ENCODE assay signal across 8 cellular contexts in genomic region chr12:9064815-9065606, GRCh38. TPM values are rescaled to one million over a fixed set of nuclear protein-coding genes. Genes with fewer than 3 reads are reported as not detected.
A peak's percentile ranks its signal among the peaks of the same experiment; 100 is the strongest.
DNase-seq lines count a peak whose midpoint lies in the region; ATAC-seq and TF ChIP-seq lines count a peak whose summit lies in the region.

No MANE protein-coding gene starts in this region.

- peak overlapping the region; percentile 98 for H2BK5ac ChIP-seq in neuronal stem cell (ENCODE audit: low read length)

- peak overlapping the region; percentile 99 for H3K18ac ChIP-seq in neuronal stem cell (ENCODE audit: low read length)

- H2BK15ac ChIP-seq in neuronal stem cell (ENCODE audit: low read length), result peak overlapping the region; percentile 85

- no peak for TF ChIP-seq CTCF in cardiac muscle cell (IDR thresholded peaks at IDR 0.05; ENCODE audit: low read depth, low read length)

- peak overlapping the region; percentile 81 for H2AK5ac ChIP-seq in neuronal stem cell (ENCODE audit: low read depth, low read length)

- no peak overlapping the region for H3K27ac Mint-ChIP-seq in activated naive CD8-positive, alpha-beta T cell treated with anti-CD3 and anti-CD28 coated beads, Interleukin-2, amount 50 U/mL, for 24 hours

- peak overlapping the region; percentile 98 for H2AFZ ChIP-seq in neuronal stem cell (ENCODE audit: low read length)

- peak overlapping the region; percentile 85 for H4K91ac ChIP-seq in neuronal stem cell (ENCODE audit: low read depth, low read length, poor library complexity)

- peak; percentile 56 for ATAC-seq in activated naive CD8-positive, alpha-beta T cell treated with anti-CD3 and anti-CD28 coated beads, Interleukin-2, amount 50 U/mL, for 24 hours
- ATAC-seq in GM18907 (IDR thresholded peaks at IDR 0.05; ENCODE audit: unreplicated experiment) (no peak), HG03045 (IDR thresholded peaks at IDR 0.05; ENCODE audit: unreplicated experiment) (no peak)

- H3K36me3 Mint-ChIP-seq in activated naive CD8-positive, alpha-beta T cell treated with anti-CD3 and anti-CD28 coated beads, Interleukin-2, amount 50 U/mL, for 24 hours (ENCODE audit: low read depth), result no peaks in the 10 kb centered on the region

- H3K79me1 ChIP-seq in neuronal stem cell (ENCODE audit: low read depth, low read length), result peaks cover 3% of the 10 kb centered on the region

- no CpG with 5 or more reads among the region's 45 CpGs for WGBS in neuronal stem cell (ENCODE audit: extremely low coverage in 2 of 2, insufficient read length in 2 of 2, insufficient replicate concordance in 1 of 2), 2 donors

- H4K8ac ChIP-seq in neuronal stem cell (ENCODE audit: low read depth, low read length), result peak overlapping the region; percentile 97

- peak overlapping the region; percentile 89 for H3K14ac ChIP-seq in neuronal stem cell (ENCODE audit: low read length)

- H3K4me1 Mint-ChIP-seq in activated naive CD8-positive, alpha-beta T cell treated with anti-CD3 and anti-CD28 coated beads, Interleukin-2, amount 50 U/mL, for 24 hours, result peaks cover 7% of the 10 kb centered on the region

- H2BK120ac ChIP-seq in neuronal stem cell (ENCODE audit: low read depth, low read length), result peak overlapping the region; percentile 61

- H3K27me3 Mint-ChIP-seq in activated naive CD8-positive, alpha-beta T cell treated with anti-CD3 and anti-CD28 coated beads, Interleukin-2, amount 50 U/mL, for 24 hours, result no peaks in the 10 kb centered on the region

- H3K27ac ChIP-seq in HUES6 (ENCODE audit: low read depth, low read length), result peak overlapping the region; percentile 95
- peak overlapping the region; percentile 90 for H3K27ac ChIP-seq in cardiac muscle cell
- H3K27ac ChIP-seq in neuronal stem cell (replicated peaks; ENCODE audit: low read length), result peak overlapping the region; percentile 75

- peak overlapping the region; percentile 8 for H3K4ac ChIP-seq in neuronal stem cell (ENCODE audit: low read length)

- peak overlapping the region; percentile 12 for H2BK12ac ChIP-seq in neuronal stem cell (ENCODE audit: low read length)

- H3K9me3 ChIP-seq in HUES6 (ENCODE audit: control insufficient read depth, insufficient read depth, low read depth, low read length) (no peaks in the 10 kb centered on the region), cardiac muscle cell (ENCODE audit: low read depth) (no peaks in the 10 kb centered on the region), neuronal stem cell (replicated peaks in 1 of 2; ENCODE audit: control insufficient read depth in 2 of 2, insufficient read depth in 1 of 2, low read depth in 1 of 2, low read length in 2 of 2) (peaks cover 0 to 2% of the 10 kb centered on the region in 2 donors)

- H3K4me1 ChIP-seq in HUES6 (ENCODE audit: control insufficient read depth, insufficient read depth, low read length) (peaks cover 12% of the 10 kb centered on the region), cardiac muscle cell (ENCODE audit: low read depth) (peaks cover 5% of the 10 kb centered on the region), neuronal stem cell (ENCODE audit: control insufficient read depth in 2 of 2, insufficient read depth in 1 of 2, low read depth in 1 of 2, low read length in 2 of 2) (peaks cover 6% of the 10 kb centered on the region in 2 donors)

- peak; percentile 55 for DNase-seq in COLO668 (lab: John Stamatoyannopoulos, UW; ENCODE audit: unreplicated experiment)
- DNase-seq in activated naive CD8-positive, alpha-beta T cell treated with anti-CD3 and anti-CD28 coated beads, Interleukin-2, amount 50 U/mL, for 24 hours, result no peak
- peak; percentile 65 to 73 for DNase-seq in cardiac muscle cell (ENCODE audit: low read depth in 1 of 2, low spot score in 1 of 2)
- DNase-seq in neuronal stem cell (ENCODE audit: low spot score), result peak; percentile 40
- DNase-seq in NCI-H2029 (lab: John Stamatoyannopoulos, UW), result no peak

- H3K4me3 ChIP-seq in HUES6 (ENCODE audit: low read depth, low read length), result peak overlapping the region; percentile 96
- peak overlapping the region; percentile 69 for H3K4me3 ChIP-seq in cardiac muscle cell
- peak overlapping the region; percentile 58 to 95 for H3K4me3 ChIP-seq in neuronal stem cell (ENCODE audit: low read length in 2 of 2)

- H3K27me3 ChIP-seq in HUES6 (ENCODE audit: control insufficient read depth, insufficient read depth, low read length) (no peaks in the 10 kb centered on the region), cardiac muscle cell (no peaks in the 10 kb centered on the region), neuronal stem cell (ENCODE audit: control insufficient read depth in 3 of 3, insufficient read depth in 3 of 3, low read depth in 1 of 3, low read length in 3 of 3) (no peaks in the 10 kb centered on the region)

- peak overlapping the region; percentile 62 for H3K4me3 Mint-ChIP-seq in activated naive CD8-positive, alpha-beta T cell treated with anti-CD3 and anti-CD28 coated beads, Interleukin-2, amount 50 U/mL, for 24 hours

- H3K36me3 ChIP-seq in HUES6 (ENCODE audit: control insufficient read depth, insufficient read depth, low read length) (no peaks in the 10 kb centered on the region), cardiac muscle cell (no peaks in the 10 kb centered on the region), neuronal stem cell (replicated peaks in 1 of 2; ENCODE audit: control insufficient read depth in 2 of 2, insufficient read depth in 2 of 2, low read length in 2 of 2) (peaks cover 0 to 42% of the 10 kb centered on the region in 2 donors)

- H3K9me3 Mint-ChIP-seq in activated naive CD8-positive, alpha-beta T cell treated with anti-CD3 and anti-CD28 coated beads, Interleukin-2, amount 50 U/mL, for 24 hours, result no peaks in the 10 kb centered on the region

- H3K23ac ChIP-seq in neuronal stem cell (ENCODE audit: low read depth, low read length, poor library complexity), result peak overlapping the region; percentile 55

- H3K4me2 ChIP-seq in neuronal stem cell (ENCODE audit: insufficient read depth, low read length, poor library complexity, severe bottlenecking), result peak overlapping the region; percentile 83

- peak overlapping the region; percentile 98 for H3K9ac ChIP-seq in HUES6 (ENCODE audit: low read length)
- peak overlapping the region; percentile 98 for H3K9ac ChIP-seq in neuronal stem cell (ENCODE audit: low read depth, low read length, poor library complexity)

RNA-seq across cellular contexts. Expression of gene A2M, which starts 50.7 kb away (rescaled TPM):
- 63.5 and 91.9 TPM in 2 replicates for total RNA-seq in cardiac muscle cell
- polyA plus RNA-seq in cardiac muscle cell, result 57.8 and 104 TPM in 2 replicates
- 0.06 TPM for polyA plus RNA-seq in neuronal stem cell (2013, experiment 1 of 2)
- polyA plus RNA-seq in neuronal stem cell (2013, experiment 2 of 2), result 0.06 TPM

Comparison
In these comparisons a context has a peak if more than half of its experiments do, and no peak if none do; other contexts are left out.
1. DNase-seq: peak in COLO668 (single experiment), cardiac muscle cell (2 of 2) and neuronal stem cell (single experiment); none in activated naive CD8-positive, alpha-beta T cell treated with anti-CD3 and anti-CD28 coated beads, Interleukin-2, amount 50 U/mL, for 24 hours (single experiment) and NCI-H2029 (single experiment).
2. Peak in every context shown above with its lines, with median percentiles within 50 percentile points of each other: H3K27ac ChIP-seq and H3K4me3 ChIP-seq.